9 cellular contexts compared by ENCODE assay signal in the genomic region with DNA sequence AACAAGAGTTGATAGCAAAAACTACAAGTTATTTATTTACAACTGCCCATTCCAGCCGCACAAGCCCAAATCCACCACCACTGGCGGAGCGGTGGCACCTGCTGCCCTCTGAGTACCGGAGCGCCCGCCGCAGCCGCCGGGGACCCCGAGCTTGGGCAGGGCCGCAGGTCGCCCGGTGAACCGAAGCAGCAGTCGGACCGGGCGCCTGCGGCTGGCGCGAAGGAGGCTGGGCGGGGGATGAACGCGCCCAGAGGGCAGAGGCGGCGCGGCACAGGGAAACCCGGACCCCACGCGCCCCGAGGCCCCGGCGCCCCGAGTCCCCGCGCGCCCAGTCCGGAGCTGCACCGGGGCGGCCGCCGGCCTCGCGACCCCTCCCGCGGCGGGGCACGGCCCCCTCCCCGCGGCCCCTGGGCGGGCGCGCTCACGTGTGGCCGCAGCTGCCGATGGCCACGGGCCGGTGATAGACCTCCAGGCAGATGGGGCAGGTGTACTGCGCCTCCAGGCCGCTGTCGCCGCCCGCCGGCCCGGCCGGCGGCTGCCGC. TPM values are rescaled to one million over a fixed set of nuclear protein-coding genes. Genes with fewer than 3 reads are reported as not detected.
DNase-seq lines count a peak whose midpoint lies in the region; ATAC-seq, FAIRE-seq and TF ChIP-seq lines count a peak whose summit lies in the region.
"Had no signal": no experiment of that assay in that cellular context is flagged by ENCODE, and none has a peak within 500 bp of the region (broad histone marks: within the 10 kb centered on the region; RNA-seq: fewer than 3 reads in every experiment).

No MANE protein-coding gene starts in this region.

- H3K27ac Mint-ChIP-seq in natural killer cell: peak overlapping the region; percentile 89 to 96

- no peaks in the 10 kb centered on the region for H3K27me3 Mint-ChIP-seq in natural killer cell (ENCODE audit: low read depth in 2 of 2)

- no peaks in the 10 kb centered on the region for H3K27me3 ChIP-seq in endothelial cell of umbilical vein (ENCODE audit: control insufficient read depth in 2 of 2, insufficient read depth in 2 of 2, low read length in 2 of 2)

- FAIRE-seq in endothelial cell of umbilical vein (lab: Jason Lieb, UNC): peak; percentile 62

- dilution Hi-C loops in endothelial cell of umbilical vein (cut with MboI; ENCODE audit: extremely low pct_ligation_motif_present, low sequenced_read_pairs): no loop called here

- H4K20me1 ChIP-seq in endothelial cell of umbilical vein (replicated peaks; ENCODE audit: control insufficient read depth, extremely low read depth, insufficient read depth, low read length): no peaks in the 10 kb centered on the region

- no TSS peak for BruUV-seq in endothelial cell of umbilical vein (replicated peaks; lab: Mats Ljungman, UMichigan)

- intact Hi-C loops in endothelial cell of umbilical vein (cut with micrococcal nuclease): no loop called here
- intact Hi-C loops in natural killer cell (cut with micrococcal nuclease): loop anchor here (1.0 kb wide), 1 partner anchor 136 kb away; a partner anchor contains a TSS

- H3K4me3 ChIP-seq in endothelial cell of umbilical vein (replicated peaks in 1 of 3; ENCODE audit: insufficient read depth in 1 of 3, low read depth in 1 of 3, low read length in 3 of 3): peak overlapping the region; percentile 69 to 90 (median 79)

- peak overlapping the region; percentile 45 for H3K27ac ChIP-seq in endothelial cell of umbilical vein (ENCODE audit: insufficient read depth, low read depth, low read length)

- no peaks in the 10 kb centered on the region for H3K9me3 Mint-ChIP-seq in natural killer cell

- no peaks in the 10 kb centered on the region for H3K9me3 ChIP-seq in endothelial cell of umbilical vein (replicated peaks; ENCODE audit: control insufficient read depth, insufficient read depth, low read length)

- TF ChIP-seq POLR2A in endothelial cell of umbilical vein (IDR thresholded peaks at IDR 0.05; ENCODE audit: low read depth, low read length): no peak

- CTCF ChIA-PET in endothelial cell of umbilical vein (lab: Charles Lee): interaction anchor here (1.0 to 4.3 kb wide), 3 partner anchors 30 to 79 kb away, joined by 3 to 25 read pairs (median 5); a partner anchor contains a TSS

- DNase-seq in NCI-H82 (lab: John Stamatoyannopoulos, UW) (peak; percentile 21), NCI-H82 treated with DMSO at 0.1 percent for 48 hours (lab: John Stamatoyannopoulos, UW; ENCODE audit: unreplicated experiment) (no peak), RPMI8226 (peak; percentile 46), endothelial cell of umbilical vein (ENCODE audit: low read depth, low spot score) (peak; percentile 26), natural killer cell (no peak), EL (no peak), NOMO-1 (lab: John Stamatoyannopoulos, UW; ENCODE audit: unreplicated experiment in 2 of 2) (no peak)

- H3K4me2 ChIP-seq in endothelial cell of umbilical vein (ENCODE audit: insufficient read depth, low read length): peak overlapping the region; percentile 91

- peak; percentile 31 for ATAC-seq in HG02759 (IDR thresholded peaks at IDR 0.05; ENCODE audit: unreplicated experiment)
- ATAC-seq in natural killer cell: peak in 1 of 3 donors; percentile 1

- peak overlapping the region; percentile 44 for H2AFZ ChIP-seq in endothelial cell of umbilical vein (ENCODE audit: low read depth, low read length)

- TF ChIP-seq CTCF in endothelial cell of umbilical vein (IDR thresholded peaks at IDR 0.05; ENCODE audit: extremely low read depth in 1 of 2, insufficient read depth in 1 of 2, low read depth in 1 of 2, low read length in 2 of 2) (no peak), natural killer cell (IDR thresholded peaks at IDR 0.05) (no peak)

- H3K9me1 ChIP-seq in endothelial cell of umbilical vein (replicated peaks; ENCODE audit: control insufficient read depth, extremely low read depth, insufficient read depth, low read length): no peaks in the 10 kb centered on the region

- peaks cover 47 to 61% of the 10 kb centered on the region in 2 donors for H3K4me1 Mint-ChIP-seq in natural killer cell

- H3K4me3 Mint-ChIP-seq in natural killer cell: peak overlapping the region; percentile 94

- no peaks in the 10 kb centered on the region for H3K36me3 Mint-ChIP-seq in natural killer cell

- H3K79me2 ChIP-seq in endothelial cell of umbilical vein (ENCODE audit: control insufficient read depth, insufficient read depth, low read length): peaks cover 67% of the 10 kb centered on the region

- POLR2A ChIA-PET in endothelial cell of umbilical vein (lab: Charles Lee): no interaction called here

- peak overlapping the region; percentile 42 for H3K9ac ChIP-seq in endothelial cell of umbilical vein (replicated peaks; ENCODE audit: extremely low read depth, insufficient read depth, low read length)

- peaks cover 0 to 3% of the 10 kb centered on the region in 2 experiments for H3K36me3 ChIP-seq in endothelial cell of umbilical vein (ENCODE audit: control insufficient read depth in 2 of 2, extremely low read depth in 1 of 2, insufficient read depth in 2 of 2, low read length in 2 of 2)

- peaks cover 50% of the 10 kb centered on the region for H3K4me1 ChIP-seq in endothelial cell of umbilical vein (ENCODE audit: control insufficient read depth, extremely low read depth, insufficient read depth, low read length)

TF ChIP-seq in endothelial cell of umbilical vein, 7 proteins besides CTCF, POLR2A, EP300 and RAD21:
- TF ChIP-seq GATA2 (IDR thresholded peaks at IDR 0.05; ENCODE audit: insufficient read depth, insufficient read length, low read depth, low read length): no peak
- no peak for TF ChIP-seq POLR2AphosphoS5 (IDR thresholded peaks at IDR 0.05; ENCODE audit: insufficient read depth, low read depth, low read length)
- TF ChIP-seq, protein P1, sequence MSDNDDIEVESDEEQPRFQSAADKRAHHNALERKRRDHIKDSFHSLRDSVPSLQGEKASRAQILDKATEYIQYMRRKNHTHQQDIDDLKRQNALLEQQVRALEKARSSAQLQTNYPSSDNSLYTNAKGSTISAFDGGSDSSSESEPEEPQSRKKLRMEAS (IDR thresholded peaks at IDR 0.05; ENCODE audit: insufficient read depth, insufficient read length): no peak
- TF ChIP-seq JUN (IDR thresholded peaks at IDR 0.05; ENCODE audit: borderline replicate concordance, insufficient read depth, insufficient read length, low read depth): no peak
- TF ChIP-seq FOS (IDR thresholded peaks at IDR 0.05; ENCODE audit: borderline replicate concordance, insufficient read depth, low read length): no peak

RNA-seq across cellular contexts. Expression of a gene that starts 0.4 kb away (rescaled TPM):
- total RNA-seq in endothelial cell of umbilical vein (38.8 and 41.8 TPM in 2 replicates), natural killer cell (100 to 1,000 TPM; 459 to 712 (median 501) TPM)
- polyA plus RNA-seq in endothelial cell of umbilical vein: 27.6 and 34.0 TPM in 2 replicates
- 16.0 and 25.1 TPM in 2 replicates for polyA plus RNA-seq in endothelial cell of umbilical vein (2011; cell fraction: cytosol; rRNA removed)
- 44.2 and 52.7 TPM in 2 replicates for polyA plus RNA-seq in endothelial cell of umbilical vein (2011; cell fraction: nucleus; rRNA removed)
- polyA plus RNA-seq in endothelial cell of umbilical vein (2012): 15.8 and 20.0 TPM in 2 replicates
- polyA minus RNA-seq in endothelial cell of umbilical vein: 15.2 and 15.4 TPM in 2 replicates
- 17.2 TPM for polyA minus RNA-seq in endothelial cell of umbilical vein (2011; cell fraction: cytosol; rRNA and poly(A)+ RNA removed)
- 16.2 and 22.6 TPM in 2 replicates for polyA minus RNA-seq in endothelial cell of umbilical vein (2011; cell fraction: nucleus; rRNA and poly(A)+ RNA removed)

RNA-seq across cellular contexts. Expression of a gene that starts 0.5 kb away (rescaled TPM):
- 33.7 and 37.5 TPM in 2 replicates for total RNA-seq in endothelial cell of umbilical vein
- polyA plus RNA-seq in endothelial cell of umbilical vein: 26.1 and 30.8 TPM in 2 replicates
- 14.6 and 19.2 TPM in 2 replicates for polyA plus RNA-seq in endothelial cell of umbilical vein (2011; cell fraction: cytosol; rRNA removed)
- 35.9 and 36.8 TPM in 2 replicates for polyA plus RNA-seq in endothelial cell of umbilical vein (2011; cell fraction: nucleus; rRNA removed)
- 19.1 and 27.5 TPM in 2 replicates for polyA plus RNA-seq in endothelial cell of umbilical vein (2012)
- 11.6 and 15.6 TPM in 2 replicates for polyA minus RNA-seq in endothelial cell of umbilical vein
- 27.9 TPM for polyA minus RNA-seq in endothelial cell of umbilical vein (2011; cell fraction: cytosol; rRNA and poly(A)+ RNA removed)
- polyA minus RNA-seq in endothelial cell of umbilical vein (2011; cell fraction: nucleus; rRNA and poly(A)+ RNA removed): 10.3 and 15.4 TPM in 2 replicates
- 10 to 100 TPM; 36.6 to 43.3 (median 39.9) TPM for total RNA-seq in natural killer cell

RNA-seq across cellular contexts. Expression of a gene that starts 19.5 kb away (rescaled TPM):
- total RNA-seq in endothelial cell of umbilical vein (0.18 and 0.31 TPM in 2 replicates), natural killer cell (1 to 10 TPM; 8.2 to 9.2 (median 8.4) TPM)
- polyA plus RNA-seq in endothelial cell of umbilical vein: 0.30 and 0.38 TPM in 2 replicates
- 0.21 TPM in 1 of 2 replicates, not detected in the other for polyA plus RNA-seq in endothelial cell of umbilical vein (2011; cell fraction: cytosol; rRNA removed)
- polyA plus RNA-seq in endothelial cell of umbilical vein (2011; cell fraction: nucleus; rRNA removed): 0.20 TPM in 1 of 2 replicates, not detected in the other
- 0.09 and 0.19 TPM in 2 replicates for polyA plus RNA-seq in endothelial cell of umbilical vein (2012)
- not detected in 2 replicates for polyA minus RNA-seq in endothelial cell of umbilical vein
- polyA minus RNA-seq in endothelial cell of umbilical vein (2011; cell fraction: cytosol; rRNA and poly(A)+ RNA removed): not detected
- 0.24 TPM in 1 of 2 replicates, not detected in the other for polyA minus RNA-seq in endothelial cell of umbilical vein (2011; cell fraction: nucleus; rRNA and poly(A)+ RNA removed)
- total RNA-seq: Daoy had no signal

RNA-seq across cellular contexts. Expression of a gene that starts 42.9 kb away (rescaled TPM):
- total RNA-seq in endothelial cell of umbilical vein: 117 and 142 TPM in 2 replicates
- 60.3 and 64.4 TPM in 2 replicates for polyA plus RNA-seq in endothelial cell of umbilical vein
- 33.2 and 45.5 TPM in 2 replicates for polyA plus RNA-seq in endothelial cell of umbilical vein (2011; cell fraction: cytosol; rRNA removed)
- 93.3 and 135 TPM in 2 replicates for polyA plus RNA-seq in endothelial cell of umbilical vein (2011; cell fraction: nucleus; rRNA removed)
- 35.6 and 44.3 TPM in 2 replicates for polyA plus RNA-seq in endothelial cell of umbilical vein (2012)
- 23.2 and 27.7 TPM in 2 replicates for polyA minus RNA-seq in endothelial cell of umbilical vein
- polyA minus RNA-seq in endothelial cell of umbilical vein (2011; cell fraction: cytosol; rRNA and poly(A)+ RNA removed): 15.1 TPM
- polyA minus RNA-seq in endothelial cell of umbilical vein (2011; cell fraction: nucleus; rRNA and poly(A)+ RNA removed): 17.0 and 28.2 TPM in 2 replicates
- 100 to 1,000 TPM; 176 to 271 (median 185) TPM for total RNA-seq in natural killer cell

RNA-seq across cellular contexts. Expression of a gene that starts 55.0 kb away (rescaled TPM):
- total RNA-seq in endothelial cell of umbilical vein (37.0 and 45.8 TPM in 2 replicates), natural killer cell (1,000 to 10,000 TPM; 1,001 to 1,351 (median 1,051) TPM)
- 77.3 and 100 TPM in 2 replicates for polyA plus RNA-seq in endothelial cell of umbilical vein
- 23.9 and 36.3 TPM in 2 replicates for polyA plus RNA-seq in endothelial cell of umbilical vein (2011; cell fraction: cytosol; rRNA removed)
- polyA plus RNA-seq in endothelial cell of umbilical vein (2011; cell fraction: nucleus; rRNA removed): 36.0 and 38.6 TPM in 2 replicates
- polyA plus RNA-seq in endothelial cell of umbilical vein (2012): 36.0 and 60.6 TPM in 2 replicates
- polyA minus RNA-seq in endothelial cell of umbilical vein: 24.4 and 25.9 TPM in 2 replicates
- 325 TPM for polyA minus RNA-seq in endothelial cell of umbilical vein (2011; cell fraction: cytosol; rRNA and poly(A)+ RNA removed)
- polyA minus RNA-seq in endothelial cell of umbilical vein (2011; cell fraction: nucleus; rRNA and poly(A)+ RNA removed): 7.6 and 10.3 TPM in 2 replicates

Comparison
In these comparisons a context has a peak if more than half of its experiments do, and no peak if none do; other contexts are left out.
1. DNase-seq: peak in NCI-H82 (single experiment), RPMI8226 (single experiment) and endothelial cell of umbilical vein (single experiment); none in NCI-H82 treated with DMSO at 0.1 percent for 48 hours (single experiment), natural killer cell (single experiment), EL (single experiment) and NOMO-1 (0 of 2).
2. RNA of a gene that starts 0.4 kb away (total RNA-seq): 459 to 712 TPM in natural killer cell; 38.8 to 41.8 TPM in endothelial cell of umbilical vein; every median in the first group is over 10 times any median in the second.